17 cellular contexts compared by ENCODE assay signal in genomic region chr3:143265501-143266070, GRCh38.
DNase-seq lines count a peak whose midpoint lies in the region; ATAC-seq and TF ChIP-seq lines count a peak whose summit lies in the region.
"Had no signal": no experiment of that assay in that cellular context is flagged by ENCODE, and none has a peak within 500 bp of the region (broad histone marks: within the 10 kb centered on the region; RNA-seq: fewer than 3 reads in every experiment).

No MANE protein-coding gene starts in this region.

- no peaks in the 10 kb centered on the region for H3K79me2 ChIP-seq in PC-3 (ENCODE audit: low read length)

- no peak for TF ChIP-seq CTCF in PC-3 (conservative IDR thresholded peaks at IDR 0.05; ENCODE audit: low read depth, low read length)
- no peak for TF ChIP-seq CTCF in foreskin keratinocyte (conservative IDR thresholded peaks at IDR 0.05)
- no peak for TF ChIP-seq CTCF in suprapubic skin (IDR thresholded peaks at IDR 0.05)
- no peak for TF ChIP-seq CTCF in thyroid gland (IDR thresholded peaks at IDR 0.05)

- H3F3A ChIP-seq in PC-3 (ENCODE audit: low read length, unreplicated experiment): no peaks in the 10 kb centered on the region

- H2AFZ ChIP-seq in PC-3 (ENCODE audit: low read length): no peak overlapping the region

- H3K27me3 ChIP-seq in PC-3 (ENCODE audit: low read length): no peaks in the 10 kb centered on the region
- no peaks in the 10 kb centered on the region for H3K27me3 ChIP-seq in foreskin keratinocyte
- H3K27me3 ChIP-seq in suprapubic skin: no peaks in the 10 kb centered on the region
- no peaks in the 10 kb centered on the region for H3K27me3 ChIP-seq in thyroid gland

- no peaks in the 10 kb centered on the region for H3K9me2 ChIP-seq in PC-3 (replicated peaks; ENCODE audit: low read length)

- 62% methylated on average over 7 of the region's 7 CpGs for WGBS in suprapubic skin
- WGBS in thyroid gland, 2 donors: 91 to 92% methylated on average over 7 of the region's 7 CpGs

- no peak for TF ChIP-seq POLR2A in suprapubic skin (IDR thresholded peaks at IDR 0.05)
- TF ChIP-seq POLR2A in thyroid gland (IDR thresholded peaks at IDR 0.05): no peak

- intact Hi-C loops in PC-3 (cut with micrococcal nuclease) (no loop called here), thyroid gland (cut with DNase I) (no loop called here)

- no peak for TF ChIP-seq EP300 in suprapubic skin (IDR thresholded peaks at IDR 0.05)

- no peaks in the 10 kb centered on the region for H4K20me1 ChIP-seq in PC-3 (ENCODE audit: low read length)

- H3K27ac ChIP-seq in PC-3 (ENCODE audit: low read length) (no peak overlapping the region), foreskin keratinocyte (no peak overlapping the region), suprapubic skin (peak overlapping the region; percentile 40), thyroid gland (no peak overlapping the region)
- H3K27ac ChIP-seq: C4-2B, KMS-11, SJCRH30 had no signal

- CTCF ChIA-PET in PC-3 (lab: Charles Lee): no interaction called here

- H3K4me3 ChIP-seq in PC-3 (ENCODE audit: low read length) (no peak overlapping the region), suprapubic skin (no peak overlapping the region), thyroid gland (replicated peaks in 1 of 3) (no peak overlapping the region)
- H3K4me3 ChIP-seq: SJCRH30 had no signal

- peak; percentile 38 for DNase-seq in PC-3
- peak; percentile 61 for DNase-seq in amniotic epithelial cell (ENCODE audit: low read depth)
- DNase-seq in foreskin keratinocyte: peak; percentile 49 to 72
- no peak for DNase-seq in suprapubic skin (ENCODE audit: low spot score in 2 of 2)
- no peak for DNase-seq in activated CD4-positive, alpha-beta T cell treated with anti-CD3 and anti-CD28 coated beads for 4 hours
- DNase-seq in NCI-H1105 (lab: John Stamatoyannopoulos, UW): no peak
- no peak for DNase-seq in thyroid gland
- DNase-seq: ACHN, DMS79, MM.1S, NCI-H1092, NCI-H146, OCI-M1, SJCRH30 had no signal

- H3K9ac ChIP-seq in PC-3 (ENCODE audit: low read length): no peak overlapping the region
- H3K9ac ChIP-seq: KMS-11 had no signal

- BruUV-seq in PC-3 (replicated peaks; lab: Mats Ljungman, UMichigan): no TSS peak

- H3K9me3 ChIP-seq in PC-3 (ENCODE audit: low read length): no peaks in the 10 kb centered on the region
- no peaks in the 10 kb centered on the region for H3K9me3 ChIP-seq in suprapubic skin
- no peaks in the 10 kb centered on the region for H3K9me3 ChIP-seq in thyroid gland
- H3K9me3 ChIP-seq: SJCRH30 had no signal

- H3K4me1 ChIP-seq in PC-3 (ENCODE audit: insufficient read depth, low read length) (peaks cover 8% of the 10 kb centered on the region; the same call in 1 of the 2 replicates), foreskin keratinocyte (peaks cover 11% of the 10 kb centered on the region), suprapubic skin (peaks cover 21% of the 10 kb centered on the region), thyroid gland (peaks cover 0 to 16% of the 10 kb centered on the region in 2 donors)
- H3K4me1 ChIP-seq: SJCRH30 had no signal

- no peaks in the 10 kb centered on the region for H3K36me3 ChIP-seq in PC-3 (ENCODE audit: low read depth, low read length)
- no peaks in the 10 kb centered on the region for H3K36me3 ChIP-seq in suprapubic skin
- H3K36me3 ChIP-seq in thyroid gland: no peaks in the 10 kb centered on the region
- H3K36me3 ChIP-seq: SJCRH30 had no signal

- ATAC-seq in PC-3 (peak; percentile 74), foreskin keratinocyte (peak; percentile 82)
- ATAC-seq: HepG2 had no signal

- POLR2A ChIA-PET in PC-3 (lab: Charles Lee; ENCODE audit: unreplicated experiment): no interaction called here

- no peak overlapping the region for H3K4me2 ChIP-seq in PC-3 (ENCODE audit: low read length)
- H3K4me2 ChIP-seq: KMS-11 had no signal

Comparison
In these comparisons a context has a peak if more than half of its experiments do, and no peak if none do; other contexts are left out.
1. DNase-seq: peak in PC-3 (single experiment), amniotic epithelial cell (single experiment) and foreskin keratinocyte (2 of 2); none in suprapubic skin (0 of 2), activated CD4-positive, alpha-beta T cell treated with anti-CD3 and anti-CD28 coated beads for 4 hours (0 of 2), NCI-H1105 (single experiment) and thyroid gland (0 of 2).